8 cellular contexts compared by ENCODE assay signal in genomic region chr2:228657807-228658402, GRCh38.
DNase-seq lines count a peak whose midpoint lies in the region; ATAC-seq and TF ChIP-seq lines count a peak whose summit lies in the region.

No MANE protein-coding gene starts in this region.

- H3K27ac ChIP-seq in neural progenitor cell (no peak overlapping the region), neuronal stem cell (replicated peaks; ENCODE audit: low read length) (no peak overlapping the region)

- no peak overlapping the region for H4K91ac ChIP-seq in neuronal stem cell (ENCODE audit: low read depth, low read length, poor library complexity)

- no peak overlapping the region for H3K4me3 ChIP-seq in neural progenitor cell
- no peak overlapping the region for H3K4me3 ChIP-seq in neuronal stem cell (ENCODE audit: low read length in 2 of 2)

- H4K20me1 ChIP-seq in neural progenitor cell (ENCODE audit: low read depth), result no peaks in the 10 kb centered on the region

- H3K27me3 Mint-ChIP-seq in neural progenitor cell (ENCODE audit: insufficient read depth, low read depth), result no peaks in the 10 kb centered on the region

- in situ Hi-C loops in ACHN (cut with HindIII; ENCODE audit: low pct_ligation_motif_present, low pct_unique_long_range_greater_than_20kb, low sequenced_read_pairs), result no loop called here

- no peak overlapping the region for H3K9ac ChIP-seq in neural progenitor cell
- H3K9ac ChIP-seq in neuronal stem cell (ENCODE audit: low read depth, low read length, poor library complexity), result no peak overlapping the region

- no peak overlapping the region for H2BK5ac ChIP-seq in neuronal stem cell (ENCODE audit: low read length)

- H3K23ac ChIP-seq in neuronal stem cell (ENCODE audit: low read depth, low read length, poor library complexity), result no peak overlapping the region

- no CpG with 5 or more reads among the region's 6 CpGs for WGBS in neuronal stem cell (ENCODE audit: extremely low coverage in 2 of 2, insufficient read length in 2 of 2, insufficient replicate concordance in 1 of 2), 2 donors

- H4K8ac ChIP-seq in neuronal stem cell (ENCODE audit: low read depth, low read length), result no peak overlapping the region

- H3K4me3 Mint-ChIP-seq in neural progenitor cell, result no peak overlapping the region

- H2AFZ ChIP-seq in neural progenitor cell (replicated peaks) (no peak overlapping the region), neuronal stem cell (ENCODE audit: low read length) (no peak overlapping the region)

- H3K27ac Mint-ChIP-seq in neural progenitor cell, result no peak overlapping the region

- H3K4ac ChIP-seq in neuronal stem cell (ENCODE audit: low read length), result no peak overlapping the region

- H3F3A ChIP-seq in neural progenitor cell (ENCODE audit: low read depth), result no peaks in the 10 kb centered on the region

- H3K4me1 ChIP-seq in neural progenitor cell, result no peaks in the 10 kb centered on the region
- H3K4me1 ChIP-seq in neuronal stem cell (ENCODE audit: control insufficient read depth in 2 of 2, insufficient read depth in 1 of 2, low read depth in 1 of 2, low read length in 2 of 2), result no peaks in the 10 kb centered on the region

- H2BK15ac ChIP-seq in neuronal stem cell (ENCODE audit: low read length), result no peak overlapping the region

- H3K27me3 ChIP-seq in neural progenitor cell (no peaks in the 10 kb centered on the region), neuronal stem cell (ENCODE audit: control insufficient read depth in 3 of 3, insufficient read depth in 3 of 3, low read depth in 1 of 3, low read length in 3 of 3) (no peaks in the 10 kb centered on the region)

- no peak overlapping the region for H2AK5ac ChIP-seq in neuronal stem cell (ENCODE audit: low read depth, low read length)

- no peaks in the 10 kb centered on the region for H3K9me3 Mint-ChIP-seq in neural progenitor cell

- H3K14ac ChIP-seq in neuronal stem cell (ENCODE audit: low read length), result no peak overlapping the region

- no peaks in the 10 kb centered on the region for H3K4me1 Mint-ChIP-seq in neural progenitor cell

- H3K79me2 ChIP-seq in neural progenitor cell (ENCODE audit: low read depth), result no peaks in the 10 kb centered on the region

- H3K18ac ChIP-seq in neuronal stem cell (ENCODE audit: low read length), result no peak overlapping the region

- peak; percentile 56 for DNase-seq in ACHN
- DNase-seq in NCI-H526 (lab: John Stamatoyannopoulos, UW), result peak; percentile 10 to 74
- peak; percentile 1 for DNase-seq in dermis blood vessel endothelial cell
- peak; percentile 42 for DNase-seq in neural progenitor cell (ENCODE audit: low spot score)
- DNase-seq in activated effector memory CD4-positive, alpha-beta T cell treated with Interleukin-2 at 50 U/mL for 16 hours, result no peak
- DNase-seq in neuronal stem cell (ENCODE audit: low spot score), result no peak
- no peak for DNase-seq in activated T-cell treated with anti-CD3 and anti-CD28 coated beads, Interleukin-2, amount 50 U/mL, for 1 hour

- no peaks in the 10 kb centered on the region for H3K36me3 Mint-ChIP-seq in neural progenitor cell

- no peaks in the 10 kb centered on the region for H3K79me1 ChIP-seq in neuronal stem cell (ENCODE audit: low read depth, low read length)

- TF ChIP-seq CTCF in neural progenitor cell (IDR thresholded peaks at IDR 0.05), result peak; percentile 73

- ATAC-seq in GM19351 (IDR thresholded peaks at IDR 0.05; ENCODE audit: unreplicated experiment), result peak; percentile 61

- no peaks in the 10 kb centered on the region for H3K9me3 ChIP-seq in neural progenitor cell (ENCODE audit: low read depth)
- no peaks in the 10 kb centered on the region for H3K9me3 ChIP-seq in neuronal stem cell (replicated peaks in 1 of 2; ENCODE audit: control insufficient read depth in 2 of 2, insufficient read depth in 1 of 2, low read depth in 1 of 2, low read length in 2 of 2)

- H3K4me2 ChIP-seq in neural progenitor cell (no peak overlapping the region), neuronal stem cell (ENCODE audit: insufficient read depth, low read length, poor library complexity, severe bottlenecking) (no peak overlapping the region)

- H3K36me3 ChIP-seq in neural progenitor cell, result no peaks in the 10 kb centered on the region
- H3K36me3 ChIP-seq in neuronal stem cell (replicated peaks in 1 of 2; ENCODE audit: control insufficient read depth in 2 of 2, insufficient read depth in 2 of 2, low read length in 2 of 2), result no peaks in the 10 kb centered on the region

- no peak overlapping the region for H2BK120ac ChIP-seq in neuronal stem cell (ENCODE audit: low read depth, low read length)

- no peak overlapping the region for H2BK12ac ChIP-seq in neuronal stem cell (ENCODE audit: low read length)

Comparison
In these comparisons a context has a peak if more than half of its experiments do, and no peak if none do; other contexts are left out.
1. DNase-seq: peak in ACHN (single experiment), NCI-H526 (2 of 2), dermis blood vessel endothelial cell (single experiment) and neural progenitor cell (single experiment); none in activated effector memory CD4-positive, alpha-beta T cell treated with Interleukin-2 at 50 U/mL for 16 hours (single experiment), neuronal stem cell (single experiment) and activated T-cell treated with anti-CD3 and anti-CD28 coated beads, Interleukin-2, amount 50 U/mL, for 1 hour (single experiment).